ENCODE assay signal across 8 cellular contexts in the genomic region with DNA sequence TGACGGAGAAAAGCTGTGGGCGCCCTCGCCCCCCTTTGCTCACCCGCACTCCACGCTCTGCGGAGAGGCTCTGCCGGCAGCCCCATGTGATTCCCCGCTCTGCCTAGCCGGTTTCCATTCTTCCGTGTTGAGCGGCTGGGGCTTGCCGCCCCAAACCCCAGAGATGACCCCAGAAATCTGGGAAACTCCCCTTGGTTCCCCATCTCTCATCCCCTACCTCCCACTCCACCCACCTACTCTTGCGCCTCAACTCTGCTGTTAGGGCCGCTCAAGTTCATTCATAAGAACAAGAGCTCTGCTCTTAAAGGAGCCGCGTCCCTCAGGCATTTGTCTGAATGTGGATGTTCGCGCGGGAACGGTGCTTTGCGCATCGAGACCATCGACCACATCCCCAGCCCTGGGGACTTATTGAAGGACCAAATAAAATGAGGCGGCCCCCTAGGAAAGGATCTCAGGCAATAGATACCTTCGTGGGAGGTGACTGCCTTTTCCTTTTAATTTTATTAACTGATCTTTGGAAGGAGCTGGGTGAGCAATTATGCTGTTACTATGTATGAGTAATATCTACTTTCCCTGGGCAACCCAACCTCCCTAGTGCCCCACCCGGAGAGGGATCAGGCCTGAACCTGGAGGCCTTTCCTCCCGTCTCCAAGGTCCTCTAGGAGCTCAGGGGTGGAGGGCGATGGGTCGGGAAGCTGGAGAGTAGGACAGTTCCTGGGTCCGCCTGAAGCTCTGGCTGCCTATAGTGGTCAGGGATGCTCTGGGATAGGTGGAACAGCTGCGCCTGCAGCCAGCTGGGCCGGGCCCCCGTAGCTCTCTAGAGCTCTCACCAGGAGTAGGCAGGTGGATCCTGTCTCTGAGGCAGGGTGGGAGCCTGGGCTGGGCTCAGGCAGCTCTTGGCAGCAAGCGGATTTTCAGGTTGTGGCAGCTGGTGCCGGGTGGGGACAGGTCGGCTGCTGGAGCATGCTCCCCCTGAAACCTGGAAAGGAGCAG.
A peak's percentile ranks its signal among the peaks of the same experiment; 100 is the strongest.
DNase-seq lines count a peak whose midpoint lies in the region; ATAC-seq and TF ChIP-seq lines count a peak whose summit lies in the region.

No MANE protein-coding gene starts in this region.

- in situ Hi-C loops in brain microvascular endothelial cell (cut with HindIII; ENCODE audit: low pct_ligation_motif_present, low sequenced_read_pairs) = no loop called here

- no peaks in the 10 kb centered on the region for H3K36me3 ChIP-seq in brain microvascular endothelial cell (replicated peaks)

- TF ChIP-seq CTCF in HFF-Myc (IDR thresholded peaks at IDR 0.05; ENCODE audit: low read depth, low read length, missing control alignments) (no peak), brain microvascular endothelial cell (IDR thresholded peaks at IDR 0.05; ENCODE audit: low read depth, low read length, missing control alignments) (no peak)

- DNase-seq in GM04503 (ENCODE audit: low read depth) (peak; percentile 19), HFF-Myc (ENCODE audit: extremely low read depth, low read depth) (no peak), NCI-H1092 treated with DMSO at 0.1 percent for 48 hours (lab: John Stamatoyannopoulos, UW) (peak; percentile 97), T-helper 22 cell (ENCODE audit: low read depth) (peak; percentile 18), brain microvascular endothelial cell (peak; percentile 31), kidney tubule cell (ENCODE audit: low spot score) (peak; percentile 74)
- peak; percentile 30 to 50 for DNase-seq in stimulated activated CD4-positive, alpha-beta T cell treated with anti-CD3 and anti-CD28 coated beads, Interleukin-4, amount 100 ng/mL, for 48 hours (ENCODE audit: low read depth in 2 of 2)

- H3K27me3 ChIP-seq in brain microvascular endothelial cell (replicated peaks) = no peaks in the 10 kb centered on the region

- H3K27ac ChIP-seq in brain microvascular endothelial cell = no peak overlapping the region

- no peak for ATAC-seq in GM18858 (IDR thresholded peaks at IDR 0.05; ENCODE audit: unreplicated experiment)

- H3K4me3 ChIP-seq in HFF-Myc (replicated peaks; ENCODE audit: low read depth, low read length) (peak overlapping the region; percentile 73), brain microvascular endothelial cell (ENCODE audit: low read depth, low read length) (peak overlapping the region; percentile 72)
